Comparison of ENCODE assay signal across 7 cellular contexts in the genomic region with DNA sequence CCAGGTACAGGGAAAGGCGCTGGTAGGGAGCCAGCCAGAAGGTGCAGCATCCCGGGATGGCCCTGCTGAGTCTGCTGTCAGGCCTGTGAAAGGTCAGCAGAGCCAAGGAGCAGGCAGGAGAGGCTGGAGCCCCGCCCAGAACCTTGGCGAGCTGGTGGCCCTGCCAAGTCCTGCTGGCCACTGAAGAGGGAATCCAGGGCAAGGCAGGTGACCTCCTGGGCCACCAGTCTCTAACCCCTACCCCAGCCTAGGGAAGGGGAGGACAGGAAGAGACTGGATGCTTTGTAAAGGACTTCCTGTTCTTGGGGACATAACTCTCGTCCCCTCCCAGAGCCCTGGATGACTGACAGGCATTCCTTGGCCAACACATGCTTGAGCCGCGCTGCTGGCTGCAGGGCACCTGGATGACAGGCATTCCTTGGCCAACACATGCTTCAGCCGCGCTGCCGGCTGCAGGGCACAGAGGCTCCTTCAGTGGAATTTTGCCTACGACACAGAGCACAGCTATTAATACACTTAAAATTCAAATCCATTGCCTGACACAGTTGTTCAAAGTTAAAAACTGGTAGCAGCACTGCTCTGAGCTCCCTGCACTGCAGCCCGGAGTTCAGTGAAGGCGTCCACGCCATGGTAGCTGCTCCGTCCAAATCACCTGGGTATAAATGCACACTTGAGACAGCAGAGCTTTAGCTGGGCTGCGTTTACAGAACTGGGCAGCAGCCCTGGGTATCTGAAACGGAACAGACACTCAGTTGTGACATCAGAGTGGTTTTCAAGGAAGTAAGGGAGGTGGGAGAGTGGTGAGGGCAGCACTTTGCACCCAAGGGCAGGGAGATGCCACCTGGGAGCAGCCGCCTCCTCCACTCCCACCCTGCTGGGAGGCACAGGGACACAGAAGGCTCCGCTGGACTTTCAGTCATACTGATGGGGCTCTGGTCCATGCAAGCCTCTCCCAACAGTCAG. TPM values are rescaled to one million over a fixed set of nuclear protein-coding genes. Genes with fewer than 3 reads are reported as not detected.
DNase-seq lines count a peak whose midpoint lies in the region; ATAC-seq, FAIRE-seq and TF ChIP-seq lines count a peak whose summit lies in the region.
"Had no signal": no experiment of that assay in that cellular context is flagged by ENCODE, and none has a peak within 500 bp of the region (broad histone marks: within the 10 kb centered on the region; RNA-seq: fewer than 3 reads in every experiment).

No MANE protein-coding gene starts in this region.

- H3K4me1 ChIP-seq in HepG2 (ENCODE audit: insufficient read depth, low read length) (peaks cover 56% of the 10 kb centered on the region), right lobe of liver (peaks cover 0 to 19% (median 9%) of the 10 kb centered on the region in 4 donors), upper lobe of right lung (peaks cover 23% of the 10 kb centered on the region)

- H3K9me3 ChIP-seq in HepG2 (ENCODE audit: low read length) (no peaks in the 10 kb centered on the region), right lobe of liver (no peaks in the 10 kb centered on the region), upper lobe of right lung (no peaks in the 10 kb centered on the region)

- H3K27ac ChIP-seq in HepG2 (ENCODE audit: extremely low read length, insufficient read depth, low read length): peak overlapping the region; percentile 25
- no peak overlapping the region for H3K27ac ChIP-seq in right lobe of liver
- peak overlapping the region; percentile 82 for H3K27ac ChIP-seq in upper lobe of right lung

- TF ChIP-seq RAD21 in HepG2 (CRISPR knock-in tag; IDR thresholded peaks at IDR 0.05): no peak

- H3K27me3 ChIP-seq in HepG2 (ENCODE audit: control insufficient read depth in 1 of 2, insufficient read depth in 2 of 2, low read length in 2 of 2) (no peaks in the 10 kb centered on the region; a peak in 1 of 5 replicates), right lobe of liver (no peaks in the 10 kb centered on the region), upper lobe of right lung (no peaks in the 10 kb centered on the region)

- DNase-seq in HepG2 (ENCODE audit: low spot score) (no peak), right lobe of liver (no peak), erythroblast (lab: John Stamatoyannopoulos, UW) (no peak), upper lobe of right lung (peak; percentile 83), amygdala (lab: John Stamatoyannopoulos, UW) (no peak), NK-92 (lab: John Stamatoyannopoulos, UW; ENCODE audit: unreplicated experiment) (no peak)

- peaks cover 20% of the 10 kb centered on the region for H3K79me2 ChIP-seq in HepG2 (ENCODE audit: insufficient read depth, low read length)

- H4K20me1 ChIP-seq in HepG2 (ENCODE audit: insufficient read depth, low read length): 0 out of 2 replicates have a peak, but pooled peaks cover 3% of the 10 kb centered on the region

- H3K9ac ChIP-seq in HepG2 (ENCODE audit: insufficient read depth, low read depth, low read length): peak overlapping the region; percentile 95

- in situ Hi-C loops in HepG2 (cut with HindIII; ENCODE audit: extremely low pct_ligation_motif_present, low pct_unique_long_range_greater_than_20kb): no loop called here

- BruUV-seq in HepG2 (replicated peaks; lab: Mats Ljungman, UMichigan): TSS peak; percentile 73

- no peak for FAIRE-seq in HepG2 (lab: Jason Lieb, UNC)
- FAIRE-seq: islet of Langerhans had no signal

- intact Hi-C loops in HepG2 (cut with micrococcal nuclease; ENCODE audit: unreplicated experiment): no loop called here
- intact Hi-C loops in right lobe of liver (cut with DNase I): no loop called here
- intact Hi-C loops in upper lobe of right lung (cut with DNase I): no loop called here

- H2AFZ ChIP-seq in HepG2 (ENCODE audit: low read length): no peak overlapping the region

- 48% methylated on average over 6 of the region's 19 CpGs for WGBS in HepG2 (ENCODE audit: low lambda C conversion rate)
- 56% methylated on average over 4 of the region's 19 CpGs for WGBS in right lobe of liver (ENCODE audit: insufficient coverage, low coverage, low lambda C conversion rate, missing lambda C conversion rate)

- no peak for TF ChIP-seq CTCF in HepG2 (CRISPR knock-in tag; IDR thresholded peaks at IDR 0.05)
- no peak for TF ChIP-seq CTCF in right lobe of liver (IDR thresholded peaks at IDR 0.05)
- TF ChIP-seq CTCF in upper lobe of right lung (IDR thresholded peaks at IDR 0.05): no peak

- H3K36me3 ChIP-seq in HepG2 (replicated peaks in 1 of 2; ENCODE audit: control insufficient read depth in 1 of 2, insufficient read depth in 2 of 2, low read length in 2 of 2) (peaks cover 4 to 13% of the 10 kb centered on the region in 2 experiments; a peak in 4 of 5 replicates), right lobe of liver (peaks cover 0 to 17% (median 7%) of the 10 kb centered on the region in 4 donors), upper lobe of right lung (peaks cover 24% of the 10 kb centered on the region)

- peak overlapping the region; percentile 95 for H3K4me2 ChIP-seq in HepG2 (ENCODE audit: low read depth, low read length)

- POLR2A ChIA-PET in HepG2 (lab: Yijun Ruan, JAX): interaction anchor here (0.6 to 0.7 kb wide), 2 partner anchors 14 to 48 kb away, joined by 3 read pairs; no protein-coding TSS in a partner anchor

- ATAC-seq in HepG2: no peak
- ATAC-seq in right lobe of liver: no peak
- ATAC-seq in upper lobe of right lung: peak; percentile 32

- no peak; a peak in 1 of 4 replicates for TF ChIP-seq POLR2A in HepG2 (IDR thresholded peaks at IDR 0.05; ENCODE audit: insufficient read depth in 1 of 2, low read depth in 2 of 2, low read length in 2 of 2)
- TF ChIP-seq POLR2A in right lobe of liver (IDR thresholded peaks at IDR 0.05): no peak
- TF ChIP-seq POLR2A in erythroblast (IDR thresholded peaks at IDR 0.05; ENCODE audit: low read length): peak; percentile 37

- TF ChIP-seq EP300 in HepG2 (IDR thresholded peaks at IDR 0.05; ENCODE audit: low read depth in 2 of 2, low read length in 2 of 2) (no peak), HepG2 (CRISPR knock-in tag; IDR thresholded peaks at IDR 0.05; ENCODE audit: borderline replicate concordance) (no peak)

- CTCF ChIA-PET in HepG2 (lab: Yijun Ruan, JAX; ENCODE audit: low intra/inter-chr PET ratio, low total read pairs): no interaction called here

- peak overlapping the region; percentile 63 to 89 (median 69); a peak in 5 of 6 replicates for H3K4me3 ChIP-seq in HepG2 (replicated peaks in 1 of 3; ENCODE audit: insufficient read depth in 1 of 3, low read depth in 2 of 3, low read length in 3 of 3)
- peak overlapping the region in 1 of 3 donors; percentile 60 for H3K4me3 ChIP-seq in right lobe of liver
- peak overlapping the region; percentile 78 for H3K4me3 ChIP-seq in upper lobe of right lung

RNA-seq across cellular contexts. Expression of gene BRICD5, which starts 2.0 kb away (rescaled TPM):
- total RNA-seq in HepG2 (2016; rRNA removed; fragmentation: Illumina TruSeq; extraction: Trizol) (1.7 and 5.8 TPM in 2 replicates), right lobe of liver (1 to 10 TPM in 4 of 6 experiments, under 1 TPM in 2; 0.74 to 3.7 (median 2.0) TPM), upper lobe of right lung (7.5 TPM)
- 2.2 and 3.3 TPM in 2 replicates for total RNA-seq in HepG2 (2016; cell fraction: cytosol; rRNA removed; fragmentation: Illumina TruSeq; extraction: Trizol; ENCODE audit: low read depth)
- total RNA-seq in HepG2 (2016; cell fraction: insoluble cytoplasmic fraction; rRNA removed; fragmentation: Illumina TruSeq; extraction: Trizol): 1.6 and 6.3 TPM in 2 replicates
- 1.4 and 2.7 TPM in 2 replicates for total RNA-seq in HepG2 (2016; cell fraction: membrane; rRNA removed; fragmentation: Illumina TruSeq; extraction: Trizol)
- 5.3 and 6.8 TPM in 2 replicates for total RNA-seq in HepG2 (2016; cell fraction: nucleus; rRNA removed; fragmentation: Illumina TruSeq; extraction: Trizol)
- 1.6 and 2.0 TPM in 2 replicates for polyA plus RNA-seq in HepG2 (2011; rRNA removed)
- 0.71 and 1.3 TPM in 2 replicates for polyA plus RNA-seq in HepG2 (2011; cell fraction: cytosol; rRNA removed)
- 20.0 and 26.3 TPM in 2 replicates for polyA plus RNA-seq in HepG2 (2011; cell fraction: nucleus; rRNA removed)
- 3.3 and 5.8 TPM in 2 replicates for polyA plus RNA-seq in HepG2 (2012)
- polyA plus RNA-seq in HepG2 (2016; cell fraction: cytosol; fragmentation: Illumina TruSeq; extraction: Trizol; ENCODE audit: low read depth): 1.9 and 3.4 TPM in 2 replicates
- 1.3 and 2.2 TPM in 2 replicates for polyA plus RNA-seq in HepG2 (2016; cell fraction: insoluble cytoplasmic fraction; fragmentation: Illumina TruSeq; extraction: Trizol; ENCODE audit: low read depth)
- 0.97 and 1.2 TPM in 2 replicates for polyA plus RNA-seq in HepG2 (2016; cell fraction: membrane; fragmentation: Illumina TruSeq; extraction: Trizol; ENCODE audit: low read depth)
- 15.3 and 20.5 TPM in 2 replicates for polyA plus RNA-seq in HepG2 (2016; cell fraction: nucleus; fragmentation: Illumina TruSeq; extraction: Trizol; ENCODE audit: insufficient read depth, low read depth)
- polyA minus RNA-seq in HepG2 (2011; rRNA and poly(A)+ RNA removed; ENCODE audit: low replicate concordance): 0.72 and 4.8 TPM in 2 replicates
- 3.1 TPM in 1 of 2 replicates, not detected in the other for polyA minus RNA-seq in HepG2 (2011; cell fraction: cytosol; rRNA and poly(A)+ RNA removed)
- 3.1 and 8.0 TPM in 2 replicates for polyA minus RNA-seq in HepG2 (2011; cell fraction: nucleus; rRNA and poly(A)+ RNA removed)

RNA-seq across cellular contexts. Expression of gene PGP, which starts 2.0 kb away (rescaled TPM):
- total RNA-seq in HepG2 (2016; rRNA removed; fragmentation: Illumina TruSeq; extraction: Trizol): 15.6 and 18.3 TPM in 2 replicates
- 17.4 and 22.1 TPM in 2 replicates for total RNA-seq in HepG2 (2016; cell fraction: cytosol; rRNA removed; fragmentation: Illumina TruSeq; extraction: Trizol; ENCODE audit: low read depth)
- 14.6 and 17.3 TPM in 2 replicates for total RNA-seq in HepG2 (2016; cell fraction: insoluble cytoplasmic fraction; rRNA removed; fragmentation: Illumina TruSeq; extraction: Trizol)
- total RNA-seq in HepG2 (2016; cell fraction: membrane; rRNA removed; fragmentation: Illumina TruSeq; extraction: Trizol): 19.3 and 24.3 TPM in 2 replicates
- total RNA-seq in HepG2 (2016; cell fraction: nucleus; rRNA removed; fragmentation: Illumina TruSeq; extraction: Trizol): 13.5 and 16.4 TPM in 2 replicates
- 7.3 and 8.4 TPM in 2 replicates for polyA plus RNA-seq in HepG2 (2011; rRNA removed)
- polyA plus RNA-seq in HepG2 (2011; cell fraction: cytosol; rRNA removed): 4.2 and 9.0 TPM in 2 replicates
- polyA plus RNA-seq in HepG2 (2011; cell fraction: nucleus; rRNA removed): 26.9 and 29.4 TPM in 2 replicates
- 5.8 and 6.7 TPM in 2 replicates for polyA plus RNA-seq in HepG2 (2012)
- 28.2 and 33.1 TPM in 2 replicates for polyA plus RNA-seq in HepG2 (2016; cell fraction: cytosol; fragmentation: Illumina TruSeq; extraction: Trizol; ENCODE audit: low read depth)
- polyA plus RNA-seq in HepG2 (2016; cell fraction: insoluble cytoplasmic fraction; fragmentation: Illumina TruSeq; extraction: Trizol; ENCODE audit: low read depth): 21.0 and 21.9 TPM in 2 replicates
- 24.1 and 25.1 TPM in 2 replicates for polyA plus RNA-seq in HepG2 (2016; cell fraction: membrane; fragmentation: Illumina TruSeq; extraction: Trizol; ENCODE audit: low read depth)
- polyA plus RNA-seq in HepG2 (2016; cell fraction: nucleus; fragmentation: Illumina TruSeq; extraction: Trizol; ENCODE audit: insufficient read depth, low read depth): 37.7 and 42.5 TPM in 2 replicates
- 7.8 and 25.3 TPM in 2 replicates for polyA minus RNA-seq in HepG2 (2011; rRNA and poly(A)+ RNA removed; ENCODE audit: low replicate concordance)
- polyA minus RNA-seq in HepG2 (2011; cell fraction: cytosol; rRNA and poly(A)+ RNA removed): 3.1 and 4.7 TPM in 2 replicates
- 6.1 and 8.8 TPM in 2 replicates for polyA minus RNA-seq in HepG2 (2011; cell fraction: nucleus; rRNA and poly(A)+ RNA removed)
- 10 to 100 TPM in 1 of 6 experiments, 1 to 10 TPM in 5; 3.8 to 14.2 (median 6.9) TPM for total RNA-seq in right lobe of liver
- total RNA-seq in upper lobe of right lung: 15.0 TPM

RNA-seq across cellular contexts. Expression of gene MLST8, which starts 7.4 kb away (rescaled TPM):
- total RNA-seq in HepG2 (2016; rRNA removed; fragmentation: Illumina TruSeq; extraction: Trizol) (25.2 and 30.8 TPM in 2 replicates), right lobe of liver (10 to 100 TPM; 13.1 to 51.0 (median 17.5) TPM), upper lobe of right lung (29.9 TPM)
- 66.8 and 68.3 TPM in 2 replicates for total RNA-seq in HepG2 (2016; cell fraction: cytosol; rRNA removed; fragmentation: Illumina TruSeq; extraction: Trizol; ENCODE audit: low read depth)
- total RNA-seq in HepG2 (2016; cell fraction: insoluble cytoplasmic fraction; rRNA removed; fragmentation: Illumina TruSeq; extraction: Trizol): 24.8 and 34.9 TPM in 2 replicates
- 73.3 and 82.0 TPM in 2 replicates for total RNA-seq in HepG2 (2016; cell fraction: membrane; rRNA removed; fragmentation: Illumina TruSeq; extraction: Trizol)
- 20.0 and 20.9 TPM in 2 replicates for total RNA-seq in HepG2 (2016; cell fraction: nucleus; rRNA removed; fragmentation: Illumina TruSeq; extraction: Trizol)
- polyA plus RNA-seq in HepG2 (2011; rRNA removed): 70.9 and 72.7 TPM in 2 replicates
- 88.3 and 159 TPM in 2 replicates for polyA plus RNA-seq in HepG2 (2011; cell fraction: cytosol; rRNA removed)
- 109 and 133 TPM in 2 replicates for polyA plus RNA-seq in HepG2 (2011; cell fraction: nucleus; rRNA removed)
- 26.5 and 34.3 TPM in 2 replicates for polyA plus RNA-seq in HepG2 (2012)
- polyA plus RNA-seq in HepG2 (2016; cell fraction: cytosol; fragmentation: Illumina TruSeq; extraction: Trizol; ENCODE audit: low read depth): 136 and 139 TPM in 2 replicates
- 45.5 and 48.4 TPM in 2 replicates for polyA plus RNA-seq in HepG2 (2016; cell fraction: insoluble cytoplasmic fraction; fragmentation: Illumina TruSeq; extraction: Trizol; ENCODE audit: low read depth)
- polyA plus RNA-seq in HepG2 (2016; cell fraction: membrane; fragmentation: Illumina TruSeq; extraction: Trizol; ENCODE audit: low read depth): 121 and 123 TPM in 2 replicates
- 52.7 and 57.3 TPM in 2 replicates for polyA plus RNA-seq in HepG2 (2016; cell fraction: nucleus; fragmentation: Illumina TruSeq; extraction: Trizol; ENCODE audit: insufficient read depth, low read depth)
- polyA minus RNA-seq in HepG2 (2011; rRNA and poly(A)+ RNA removed; ENCODE audit: low replicate concordance): 111 and 121 TPM in 2 replicates
- 30.5 and 31.0 TPM in 2 replicates for polyA minus RNA-seq in HepG2 (2011; cell fraction: cytosol; rRNA and poly(A)+ RNA removed)
- polyA minus RNA-seq in HepG2 (2011; cell fraction: nucleus; rRNA and poly(A)+ RNA removed): 41.5 and 46.5 TPM in 2 replicates

RNA-seq across cellular contexts. Expression of gene E4F1, which starts 10.7 kb away (rescaled TPM):
- total RNA-seq in HepG2 (2016; rRNA removed; fragmentation: Illumina TruSeq; extraction: Trizol) (10.3 and 19.5 TPM in 2 replicates), right lobe of liver (10 to 100 TPM in 4 of 6 experiments, 1 to 10 TPM in 2; 8.9 to 11.3 (median 10.4) TPM), upper lobe of right lung (22.6 TPM)
- total RNA-seq in HepG2 (2016; cell fraction: cytosol; rRNA removed; fragmentation: Illumina TruSeq; extraction: Trizol; ENCODE audit: low read depth): 6.9 and 8.8 TPM in 2 replicates
- 8.9 and 20.8 TPM in 2 replicates for total RNA-seq in HepG2 (2016; cell fraction: insoluble cytoplasmic fraction; rRNA removed; fragmentation: Illumina TruSeq; extraction: Trizol)
- total RNA-seq in HepG2 (2016; cell fraction: membrane; rRNA removed; fragmentation: Illumina TruSeq; extraction: Trizol): 6.0 TPM in 2 replicates
- 24.2 and 28.6 TPM in 2 replicates for total RNA-seq in HepG2 (2016; cell fraction: nucleus; rRNA removed; fragmentation: Illumina TruSeq; extraction: Trizol)
- polyA plus RNA-seq in HepG2 (2011; rRNA removed): 13.8 and 17.2 TPM in 2 replicates
- polyA plus RNA-seq in HepG2 (2011; cell fraction: cytosol; rRNA removed): 6.1 and 10.8 TPM in 2 replicates
- polyA plus RNA-seq in HepG2 (2011; cell fraction: nucleus; rRNA removed): 151 and 202 TPM in 2 replicates
- polyA plus RNA-seq in HepG2 (2012): 6.8 and 6.9 TPM in 2 replicates
- polyA plus RNA-seq in HepG2 (2016; cell fraction: cytosol; fragmentation: Illumina TruSeq; extraction: Trizol; ENCODE audit: low read depth): 3.5 and 3.6 TPM in 2 replicates
- 8.4 and 9.9 TPM in 2 replicates for polyA plus RNA-seq in HepG2 (2016; cell fraction: insoluble cytoplasmic fraction; fragmentation: Illumina TruSeq; extraction: Trizol; ENCODE audit: low read depth)
- 4.8 and 5.0 TPM in 2 replicates for polyA plus RNA-seq in HepG2 (2016; cell fraction: membrane; fragmentation: Illumina TruSeq; extraction: Trizol; ENCODE audit: low read depth)
- 55.1 and 57.6 TPM in 2 replicates for polyA plus RNA-seq in HepG2 (2016; cell fraction: nucleus; fragmentation: Illumina TruSeq; extraction: Trizol; ENCODE audit: insufficient read depth, low read depth)
- polyA minus RNA-seq in HepG2 (2011; rRNA and poly(A)+ RNA removed; ENCODE audit: low replicate concordance): 14.4 and 15.9 TPM in 2 replicates
- polyA minus RNA-seq in HepG2 (2011; cell fraction: cytosol; rRNA and poly(A)+ RNA removed): 6.6 and 9.1 TPM in 2 replicates
- polyA minus RNA-seq in HepG2 (2011; cell fraction: nucleus; rRNA and poly(A)+ RNA removed): 18.3 and 20.5 TPM in 2 replicates

RNA-seq across cellular contexts. Expression of gene CASKIN1, which starts 16.2 kb away (rescaled TPM):
- total RNA-seq in HepG2 (2016; rRNA removed; fragmentation: Illumina TruSeq; extraction: Trizol) (1.2 and 1.4 TPM in 2 replicates), right lobe of liver (not detected), upper lobe of right lung (0.06 TPM)
- total RNA-seq in HepG2 (2016; cell fraction: cytosol; rRNA removed; fragmentation: Illumina TruSeq; extraction: Trizol; ENCODE audit: low read depth): 0.20 and 2.1 TPM in 2 replicates
- total RNA-seq in HepG2 (2016; cell fraction: insoluble cytoplasmic fraction; rRNA removed; fragmentation: Illumina TruSeq; extraction: Trizol): 0.56 and 0.91 TPM in 2 replicates
- 0.65 and 0.76 TPM in 2 replicates for total RNA-seq in HepG2 (2016; cell fraction: membrane; rRNA removed; fragmentation: Illumina TruSeq; extraction: Trizol)
- total RNA-seq in HepG2 (2016; cell fraction: nucleus; rRNA removed; fragmentation: Illumina TruSeq; extraction: Trizol): 0.65 and 1.9 TPM in 2 replicates
- 2.2 and 9.4 TPM in 2 replicates for polyA plus RNA-seq in HepG2 (2011; rRNA removed)
- polyA plus RNA-seq in HepG2 (2011; cell fraction: cytosol; rRNA removed): 0.65 and 1.0 TPM in 2 replicates
- 13.6 and 21.2 TPM in 2 replicates for polyA plus RNA-seq in HepG2 (2011; cell fraction: nucleus; rRNA removed)
- 2.3 and 3.3 TPM in 2 replicates for polyA plus RNA-seq in HepG2 (2012)
- polyA plus RNA-seq in HepG2 (2016; cell fraction: cytosol; fragmentation: Illumina TruSeq; extraction: Trizol; ENCODE audit: low read depth): 0.10 TPM in 2 replicates
- 0.49 and 0.81 TPM in 2 replicates for polyA plus RNA-seq in HepG2 (2016; cell fraction: insoluble cytoplasmic fraction; fragmentation: Illumina TruSeq; extraction: Trizol; ENCODE audit: low read depth)
- polyA plus RNA-seq in HepG2 (2016; cell fraction: membrane; fragmentation: Illumina TruSeq; extraction: Trizol; ENCODE audit: low read depth): 0.34 and 0.36 TPM in 2 replicates
- 4.1 and 6.3 TPM in 2 replicates for polyA plus RNA-seq in HepG2 (2016; cell fraction: nucleus; fragmentation: Illumina TruSeq; extraction: Trizol; ENCODE audit: insufficient read depth, low read depth)
- polyA minus RNA-seq in HepG2 (2011; rRNA and poly(A)+ RNA removed; ENCODE audit: low replicate concordance): 4.0 TPM in 1 of 2 replicates, not detected in the other
- polyA minus RNA-seq in HepG2 (2011; cell fraction: cytosol; rRNA and poly(A)+ RNA removed): 0.88 and 1.8 TPM in 2 replicates
- 1.5 and 2.7 TPM in 2 replicates for polyA minus RNA-seq in HepG2 (2011; cell fraction: nucleus; rRNA and poly(A)+ RNA removed)

Comparison
In these comparisons a context has a peak if more than half of its experiments do, and no peak if none do; other contexts are left out.
1. H3K27ac ChIP-seq: peak in HepG2 (single experiment) and upper lobe of right lung (single experiment); none in right lobe of liver (0 of 3).